Comparison of ENCODE assay signal across 4 cellular contexts in the genomic region with DNA sequence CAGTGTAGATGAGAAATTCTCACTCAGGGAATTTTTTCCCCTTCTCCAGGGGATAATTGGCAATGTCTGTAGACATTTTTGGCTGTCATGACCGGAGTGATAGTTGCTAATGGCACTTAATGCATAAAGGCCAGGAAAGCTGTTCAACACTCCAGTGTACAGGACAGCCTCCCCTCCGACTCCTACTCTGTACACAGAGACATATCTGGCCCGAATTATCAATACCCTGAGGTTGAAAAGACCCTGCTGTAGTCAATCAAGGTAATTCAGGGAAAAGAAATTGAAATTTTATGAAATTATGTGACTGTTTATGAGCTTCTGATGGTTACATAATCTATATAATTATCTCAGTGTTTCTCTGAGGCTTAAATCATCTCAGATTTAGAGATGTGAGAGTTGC.
"Had no signal": no experiment of that assay in that cellular context is flagged by ENCODE, and none has a peak within 500 bp of the region (broad histone marks: within the 10 kb centered on the region; RNA-seq: fewer than 3 reads in every experiment).

No MANE protein-coding gene starts in this region.

- H3K27ac ChIP-seq: HL-60 had no signal

- ATAC-seq: HepG2, K562 had no signal

- DNase-seq: IMR-90 had no signal

- H3K4me3 ChIP-seq: K562 had no signal
